Comparison of ENCODE assay signal across 9 cellular contexts in the genomic region with DNA sequence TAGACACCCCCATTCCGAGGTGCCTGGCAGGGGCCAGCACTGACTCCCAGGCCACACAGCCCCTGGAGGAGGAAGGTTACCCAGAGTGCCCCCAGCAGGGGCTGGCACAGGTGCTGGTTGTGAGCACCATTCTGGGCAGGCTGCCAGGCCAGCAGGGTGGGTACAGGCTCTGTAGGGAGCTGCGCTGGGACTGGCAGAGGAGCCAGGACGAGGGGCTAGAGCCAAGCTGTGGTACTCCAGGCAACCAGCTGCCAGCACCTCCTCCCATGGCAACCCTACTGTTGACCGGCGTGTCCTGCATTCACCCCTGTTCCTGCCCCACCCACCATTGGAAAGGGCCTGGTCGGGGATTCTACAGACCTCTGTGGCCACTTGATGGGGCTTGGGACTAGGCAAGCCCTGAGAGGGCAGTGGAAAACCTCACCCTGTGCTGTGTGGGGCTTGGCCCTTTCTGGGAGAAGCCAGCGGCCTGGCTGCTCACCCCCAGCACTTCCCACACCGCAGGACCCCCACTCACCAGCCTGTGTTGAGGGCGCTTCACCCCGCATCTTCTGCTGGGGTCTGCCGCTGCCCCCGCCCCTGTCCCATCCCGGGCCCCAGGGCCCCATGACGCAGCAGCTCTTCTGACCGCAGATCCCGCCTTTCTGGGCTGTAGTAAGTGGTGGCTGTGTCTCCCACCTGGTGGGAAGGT. TPM values are rescaled to one million over a fixed set of nuclear protein-coding genes. Genes with fewer than 3 reads are reported as not detected.
DNase-seq lines count a peak whose midpoint lies in the region; ATAC-seq and TF ChIP-seq lines count a peak whose summit lies in the region.
"Had no signal": no experiment of that assay in that cellular context is flagged by ENCODE, and none has a peak within 500 bp of the region (broad histone marks: within the 10 kb centered on the region; RNA-seq: fewer than 3 reads in every experiment).

No MANE protein-coding gene starts in this region.

- no peak for TF ChIP-seq EP300 in suprapubic skin (IDR thresholded peaks at IDR 0.05)

- peaks cover 35% of the 10 kb centered on the region for H3K27me3 ChIP-seq in NT2/D1 (ENCODE audit: insufficient read depth, insufficient read length)
- H3K27me3 ChIP-seq in right cardiac atrium (ENCODE audit: control insufficient read depth, insufficient read depth), result no peaks in the 10 kb centered on the region
- peaks cover 40% of the 10 kb centered on the region for H3K27me3 ChIP-seq in suprapubic skin
- no peaks in the 10 kb centered on the region for H3K27me3 ChIP-seq in CD8-positive, alpha-beta T cell (ENCODE audit: insufficient read depth, low read length)

- H3K4me3 Mint-ChIP-seq in CD8-positive, alpha-beta T cell, result no peak overlapping the region

- H3K4me1 ChIP-seq in NT2/D1 (ENCODE audit: insufficient read depth, insufficient read length) (peaks cover 23% of the 10 kb centered on the region), right cardiac atrium (ENCODE audit: control insufficient read depth, insufficient read depth, low read length) (peaks cover 2% of the 10 kb centered on the region), suprapubic skin (peaks cover 19% of the 10 kb centered on the region)
- H3K4me1 ChIP-seq in CD8-positive, alpha-beta T cell (ENCODE audit: insufficient read depth, low read length), result peaks cover 6% of the 10 kb centered on the region
- H3K4me1 ChIP-seq: prostate gland had no signal

- no peaks in the 10 kb centered on the region for H3K9me3 ChIP-seq in NT2/D1 (ENCODE audit: insufficient read depth, low read length)
- no peaks in the 10 kb centered on the region for H3K9me3 ChIP-seq in right cardiac atrium (ENCODE audit: control insufficient read depth, low read length)
- no peaks in the 10 kb centered on the region for H3K9me3 ChIP-seq in suprapubic skin
- H3K9me3 ChIP-seq in CD8-positive, alpha-beta T cell (ENCODE audit: low read length), result no peaks in the 10 kb centered on the region
- H3K9me3 ChIP-seq: prostate gland had no signal

- TF ChIP-seq POLR2A in suprapubic skin (IDR thresholded peaks at IDR 0.05), result no peak

- POLR2A ChIA-PET in CD8-positive, alpha-beta T cell (lab: Charles Lee), result no interaction called here

- CTCF ChIA-PET in CD8-positive, alpha-beta T cell (lab: Charles Lee), result interaction anchor here (1.2 kb wide), 1 partner anchor 26 kb away, joined by 3 read pairs; no protein-coding TSS in a partner anchor

- peak overlapping the region; percentile 30 for H3K4me3 ChIP-seq in NT2/D1 (ENCODE audit: insufficient read length, low read depth)
- H3K4me3 ChIP-seq in right cardiac atrium (ENCODE audit: low read length), result peak overlapping the region; percentile 39
- H3K4me3 ChIP-seq in suprapubic skin, result peak overlapping the region; percentile 50
- H3K4me3 ChIP-seq in CD8-positive, alpha-beta T cell (ENCODE audit: low read depth, low read length), result no peak overlapping the region

- H3K36me3 ChIP-seq in NT2/D1 (ENCODE audit: insufficient read depth, insufficient read length, low read length), result peaks cover 30% of the 10 kb centered on the region
- H3K36me3 ChIP-seq in suprapubic skin, result no peaks in the 10 kb centered on the region
- H3K36me3 ChIP-seq in CD8-positive, alpha-beta T cell (ENCODE audit: insufficient read depth, low read length), result no peaks in the 10 kb centered on the region
- H3K36me3 ChIP-seq: prostate gland had no signal

- peaks cover 4% of the 10 kb centered on the region for H3K4me1 Mint-ChIP-seq in CD8-positive, alpha-beta T cell (ENCODE audit: low read depth)

- no peak for TF ChIP-seq CTCF in suprapubic skin (IDR thresholded peaks at IDR 0.05)
- TF ChIP-seq CTCF in CD8-positive, alpha-beta T cell (IDR thresholded peaks at IDR 0.05), result no peak

- H3K9me3 Mint-ChIP-seq in CD8-positive, alpha-beta T cell, result no peaks in the 10 kb centered on the region

- no peak overlapping the region for H3K27ac ChIP-seq in right cardiac atrium (ENCODE audit: low read length)
- H3K27ac ChIP-seq in suprapubic skin, result peak overlapping the region; percentile 67
- no peak overlapping the region for H3K27ac ChIP-seq in CD8-positive, alpha-beta T cell (ENCODE audit: low read depth, low read length)
- H3K27ac ChIP-seq: prostate gland had no signal

- DNase-seq in NCI-H748 (lab: John Stamatoyannopoulos, UW; ENCODE audit: unreplicated experiment) (peak; percentile 55), NCI-H748 treated with DMSO at 0.1 percent for 48 hours (lab: John Stamatoyannopoulos, UW) (no peak), NT2/D1 (ENCODE audit: low read depth, low spot score) (no peak), right cardiac atrium (peak in 2 of 3 donors; percentile 62 to 70), suprapubic skin (ENCODE audit: low spot score in 2 of 2) (peak in 1 of 2 donors; percentile 75), AG08396 (ENCODE audit: low spot score) (no peak)
- DNase-seq in CD8-positive, alpha-beta T cell, result no peak

- no peak overlapping the region for H3K27ac Mint-ChIP-seq in CD8-positive, alpha-beta T cell

- H3K36me3 Mint-ChIP-seq in CD8-positive, alpha-beta T cell, result no peaks in the 10 kb centered on the region

- peak overlapping the region; percentile 87 for H3K9ac ChIP-seq in NT2/D1 (ENCODE audit: insufficient read length, low read depth)

- 62% methylated on average over 16 of the region's 16 CpGs for WGBS in right cardiac atrium
- WGBS in suprapubic skin, result 79% methylated on average over 7 of the region's 16 CpGs

- intact Hi-C loops in right cardiac atrium (cut with DNase I), result no loop called here
- intact Hi-C loops in CD8-positive, alpha-beta T cell (cut with DNase I, micrococcal nuclease), result no loop called here

- peaks cover 27% of the 10 kb centered on the region for H3K27me3 Mint-ChIP-seq in CD8-positive, alpha-beta T cell (ENCODE audit: low read depth)

- peak; percentile 2 to 12 for ATAC-seq in right cardiac atrium
- no peak for ATAC-seq in HG03469 (IDR thresholded peaks at IDR 0.05; ENCODE audit: unreplicated experiment)
- no peak for ATAC-seq in CD8-positive, alpha-beta T cell

RNA-seq across cellular contexts. Expression of a gene that starts 1.9 kb away (rescaled TPM):
- total RNA-seq in right cardiac atrium (10 to 100 TPM in 2 of 4 donors, 1 to 10 TPM in 2; 4.1 to 12.8 (median 9.2) TPM), suprapubic skin (100 to 1,000 TPM in 1 of 4 donors, 10 to 100 TPM in 3; 22.1 to 112 (median 56.8) TPM)
- polyA plus RNA-seq in right cardiac atrium, result 23.9 TPM
- total RNA-seq in CD8-positive, alpha-beta T cell, result not detected

RNA-seq across cellular contexts. Expression of a gene that starts 42.6 kb away (rescaled TPM):
- total RNA-seq in right cardiac atrium, result under 1 TPM in 2 of 4 donors, not detected in 2; 0.80 to 0.85 TPM
- polyA plus RNA-seq in right cardiac atrium, result 0.16 TPM
- 1 to 10 TPM in 3 of 4 donors, under 1 TPM in 1; 0.72 to 3.3 (median 1.4) TPM for total RNA-seq in suprapubic skin
- 1 to 10 TPM; 1.8 to 2.3 TPM for total RNA-seq in CD8-positive, alpha-beta T cell

RNA-seq across cellular contexts. Expression of a gene that starts 43.3 kb away (rescaled TPM):
- 10 to 100 TPM; 34.7 to 46.9 (median 42.7) TPM for total RNA-seq in right cardiac atrium
- 58.1 TPM for polyA plus RNA-seq in right cardiac atrium
- total RNA-seq in suprapubic skin, result 10 to 100 TPM; 27.9 to 56.1 (median 52.5) TPM
- total RNA-seq in CD8-positive, alpha-beta T cell, result 10 to 100 TPM; 67.8 to 70.8 TPM

Comparison
In these comparisons a context has a peak if more than half of its experiments do, and no peak if none do; other contexts are left out.
1. DNase-seq: peak in NCI-H748 (single experiment) and right cardiac atrium (2 of 3); none in NCI-H748 treated with DMSO at 0.1 percent for 48 hours (single experiment), NT2/D1 (single experiment), CD8-positive, alpha-beta T cell (0 of 7) and AG08396 (single experiment).
2. ATAC-seq: peak in right cardiac atrium (2 of 2); none in HG03469 (single experiment) and CD8-positive, alpha-beta T cell (single experiment).
3. RNA of a gene that starts 1.9 kb away (total RNA-seq): 22.1 to 112 TPM in suprapubic skin and 4.1 to 12.8 TPM in right cardiac atrium; not detected in CD8-positive, alpha-beta T cell; every median in the first group is over 4 times any median in the second.